ENCODE assay signal across 1 cellular context in the genomic region with DNA sequence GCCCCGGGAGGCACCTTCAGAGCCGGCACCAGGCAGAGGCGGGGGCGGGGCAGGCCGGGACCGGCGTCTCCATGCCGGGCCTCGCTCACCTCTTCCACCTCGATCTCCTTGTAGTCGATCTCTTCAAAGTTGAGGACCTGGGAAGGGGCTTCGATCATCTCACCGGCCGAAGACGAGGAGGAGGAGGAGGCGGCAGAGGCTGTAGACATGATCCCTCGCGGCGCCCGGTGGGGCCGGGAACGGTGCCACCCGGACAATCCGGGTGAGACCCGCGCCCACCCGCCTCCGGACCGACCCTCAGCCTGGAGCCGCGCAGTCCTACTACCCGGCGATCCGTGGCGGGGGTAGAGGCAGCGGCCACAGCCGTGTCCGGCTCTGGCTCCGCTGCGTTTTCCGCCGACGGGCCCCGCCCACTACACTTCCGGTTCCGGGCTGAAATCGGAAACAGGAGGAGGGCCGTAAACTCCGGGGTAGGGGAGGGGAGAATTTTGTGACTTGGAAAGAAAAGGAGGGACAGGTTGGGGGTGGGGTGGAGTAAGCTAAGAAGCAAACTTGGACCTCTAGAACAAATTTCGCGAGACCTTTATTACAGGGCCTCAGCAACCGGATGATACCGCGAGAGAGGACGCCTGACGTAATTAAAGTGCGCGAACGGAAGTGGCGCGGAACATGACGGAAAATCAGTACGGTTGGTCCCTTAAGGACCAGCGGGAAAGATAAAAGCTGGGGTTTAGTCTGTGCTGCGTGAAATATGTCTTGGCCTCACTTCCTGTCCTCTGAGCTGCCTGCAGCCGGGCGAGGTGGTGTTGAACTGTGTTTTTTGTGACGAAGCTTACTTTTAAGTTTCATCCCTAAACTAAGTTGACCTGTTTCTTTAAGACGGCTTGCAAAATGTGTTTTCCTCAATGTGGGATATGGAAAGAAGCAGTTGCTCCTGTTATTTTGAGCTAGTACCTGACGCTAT.
TF ChIP-seq lines count a peak whose summit lies in the region.

MAP3K7 (minus strand) TSS at position 398 of the 964 bp plus-strand sequence; CDS start at position 209, 189 bp downstream.

TF ChIP-seq in A549, 52 proteins besides CTCF, POLR2A, EP300 and RAD21 (continued from another document):
- peak; percentile 89 for TF ChIP-seq PHF8 (IDR thresholded peaks at IDR 0.05; ENCODE audit: borderline replicate concordance, low read depth)
- no peak for TF ChIP-seq CBX2 (IDR thresholded peaks at IDR 0.05; ENCODE audit: borderline replicate concordance, low read depth)
- TF ChIP-seq, protein P1, sequence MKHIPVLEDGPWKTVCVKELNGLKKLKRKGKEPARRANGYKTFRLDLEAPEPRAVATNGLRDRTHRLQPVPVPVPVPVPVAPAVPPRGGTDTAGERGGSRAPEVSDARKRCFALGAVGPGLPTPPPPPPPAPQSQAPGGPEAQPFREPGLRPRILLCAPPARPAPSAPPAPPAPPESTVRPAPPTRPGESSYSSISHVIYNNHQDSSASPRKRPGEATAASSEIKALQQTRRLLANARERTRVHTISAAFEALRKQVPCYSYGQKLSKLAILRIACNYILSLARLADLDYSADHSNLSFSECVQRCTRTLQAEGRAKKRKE (CRISPR knock-in tag; IDR thresholded peaks at IDR 0.05; ENCODE audit: low read depth) = no peak
- TF ChIP-seq, protein P2, sequence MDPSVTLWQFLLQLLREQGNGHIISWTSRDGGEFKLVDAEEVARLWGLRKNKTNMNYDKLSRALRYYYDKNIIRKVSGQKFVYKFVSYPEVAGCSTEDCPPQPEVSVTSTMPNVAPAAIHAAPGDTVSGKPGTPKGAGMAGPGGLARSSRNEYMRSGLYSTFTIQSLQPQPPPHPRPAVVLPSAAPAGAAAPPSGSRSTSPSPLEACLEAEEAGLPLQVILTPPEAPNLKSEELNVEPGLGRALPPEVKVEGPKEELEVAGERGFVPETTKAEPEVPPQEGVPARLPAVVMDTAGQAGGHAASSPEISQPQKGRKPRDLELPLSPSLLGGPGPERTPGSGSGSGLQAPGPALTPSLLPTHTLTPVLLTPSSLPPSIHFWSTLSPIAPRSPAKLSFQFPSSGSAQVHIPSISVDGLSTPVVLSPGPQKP (IDR thresholded peaks at IDR 0.05; ENCODE audit: low read depth, low read length) = peak; percentile 76; the same call in 1 of the 2 replicates
- no peak for TF ChIP-seq NFE2L2 (conservative IDR thresholded peaks at IDR 0.05; ENCODE audit: low read length)
- TF ChIP-seq, protein P3, sequence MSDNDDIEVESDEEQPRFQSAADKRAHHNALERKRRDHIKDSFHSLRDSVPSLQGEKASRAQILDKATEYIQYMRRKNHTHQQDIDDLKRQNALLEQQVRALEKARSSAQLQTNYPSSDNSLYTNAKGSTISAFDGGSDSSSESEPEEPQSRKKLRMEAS (IDR thresholded peaks at IDR 0.05) = peak; percentile 68
- TF ChIP-seq CHD2 (IDR thresholded peaks at IDR 0.05; ENCODE audit: low read length, partially characterized antibody) = peak; percentile 94
